ENCODE assay signal across 8 cellular contexts in the genomic region with DNA sequence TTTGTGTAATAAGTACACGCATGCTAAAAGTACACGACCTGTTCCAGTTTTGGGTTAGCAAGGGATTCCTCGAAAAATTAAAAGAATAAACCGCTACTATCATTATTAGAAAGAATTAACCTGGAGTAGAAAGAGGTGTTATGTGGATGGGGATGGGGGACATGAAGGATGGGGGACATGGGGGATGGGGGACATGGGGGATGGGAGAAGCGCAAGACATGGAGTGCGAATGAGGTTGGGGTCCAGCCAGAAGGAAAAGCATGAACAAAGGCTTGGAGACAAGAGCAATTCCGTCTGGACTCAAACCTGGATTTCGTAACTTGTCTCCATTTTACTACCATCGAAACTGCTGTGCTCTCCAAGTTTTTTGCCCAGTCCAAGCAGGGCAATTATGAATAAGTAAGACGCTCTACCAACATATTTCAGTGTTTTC. TPM values are rescaled to one million over a fixed set of nuclear protein-coding genes. Genes with fewer than 3 reads are reported as not detected.
DNase-seq lines count a peak whose midpoint lies in the region; ATAC-seq, FAIRE-seq and TF ChIP-seq lines count a peak whose summit lies in the region.
"Had no signal": no experiment of that assay in that cellular context is flagged by ENCODE, and none has a peak within 500 bp of the region (broad histone marks: within the 10 kb centered on the region; RNA-seq: fewer than 3 reads in every experiment).

No MANE protein-coding gene starts in this region.

- TF ChIP-seq CTCF in H1 (IDR thresholded peaks at IDR 0.05; ENCODE audit: control extremely low read depth in 1 of 3, insufficient read depth in 1 of 3, low read depth in 1 of 3, low read length in 3 of 3), result no peak

- no peak overlapping the region for H2BK12ac ChIP-seq in H1 (ENCODE audit: low read depth, low read length)

- peak overlapping the region; percentile 77 to 89 for H3K4me2 ChIP-seq in H1 (ENCODE audit: insufficient read depth in 1 of 2, low read depth in 2 of 2, low read length in 2 of 2)

- peaks cover 35 to 41% of the 10 kb centered on the region in 2 donors for H3K4me1 Mint-ChIP-seq in natural killer cell treated with Interleukin-12 subunit alpha and Interleukin-12 subunit beta and Interleukin-15 and Interleukin-18, amount 100 ng/mL, for 72 hours (ENCODE audit: low read depth in 2 of 2)

- no peak overlapping the region for H4K91ac ChIP-seq in H1 (replicated peaks; ENCODE audit: insufficient read length, low read length)

- H4K20me1 ChIP-seq in H1 (replicated peaks in 1 of 2; ENCODE audit: control insufficient read depth in 1 of 2, insufficient read depth in 2 of 2, low read length in 2 of 2), result peaks cover 0 to 3% of the 10 kb centered on the region in 2 experiments

- peaks cover 0 to 2% of the 10 kb centered on the region in 2 donors for H3K27me3 Mint-ChIP-seq in natural killer cell treated with Interleukin-12 subunit alpha and Interleukin-12 subunit beta and Interleukin-15 and Interleukin-18, amount 100 ng/mL, for 72 hours

- H3K79me1 ChIP-seq in H1 (ENCODE audit: low read depth, low read length), result no peaks in the 10 kb centered on the region

- H3K4me3 ChIP-seq in NT2/D1 (ENCODE audit: insufficient read length, low read depth) (peak overlapping the region; percentile 67), H1 (ENCODE audit: extremely low read depth in 1 of 4, insufficient read depth in 2 of 4, low read depth in 3 of 4, low read length in 4 of 4) (peak overlapping the region; percentile 67 to 96 (median 96))

- DNase-seq in NT2/D1 (ENCODE audit: low read depth, low spot score) (no peak), H1 (ENCODE audit: low read depth in 1 of 2, low spot score in 2 of 2) (no peak), NCI-H226 (no peak), ureter (ENCODE audit: low spot score) (no peak)
- DNase-seq in natural killer cell treated with Interleukin-12 subunit alpha and Interleukin-12 subunit beta and Interleukin-15 and Interleukin-18, amount 100 ng/mL, for 72 hours (ENCODE audit: low spot score), result no peak

- H3K27ac ChIP-seq in H1 (ENCODE audit: low read depth, low read length), result peak overlapping the region; percentile 86

- peak overlapping the region; percentile 99 for H3K4me3 Mint-ChIP-seq in natural killer cell treated with Interleukin-12 subunit alpha and Interleukin-12 subunit beta and Interleukin-15 and Interleukin-18, amount 100 ng/mL, for 72 hours

- no peaks in the 10 kb centered on the region for H3K9me3 Mint-ChIP-seq in natural killer cell treated with Interleukin-12 subunit alpha and Interleukin-12 subunit beta and Interleukin-15 and Interleukin-18, amount 100 ng/mL, for 72 hours

- no peak overlapping the region for H2BK120ac ChIP-seq in H1 (replicated peaks; ENCODE audit: low read depth, low read length)

- H3K4me1 ChIP-seq in NT2/D1 (ENCODE audit: insufficient read depth, insufficient read length), result peaks cover 2% of the 10 kb centered on the region
- peaks cover 0 to 5% (median 2%) of the 10 kb centered on the region in 4 experiments; a peak in 3 of 7 replicates for H3K4me1 ChIP-seq in H1 (replicated peaks in 1 of 4; ENCODE audit: control insufficient read depth in 3 of 4, insufficient read depth in 4 of 4, low read length in 3 of 4)

- no peaks in the 10 kb centered on the region for H3K27me3 ChIP-seq in NT2/D1 (ENCODE audit: insufficient read depth, insufficient read length)
- H3K27me3 ChIP-seq in H1 (replicated peaks in 1 of 4; ENCODE audit: control insufficient read depth in 3 of 4, extremely low read depth in 1 of 4, insufficient read depth in 3 of 4, low read length in 3 of 4), result no peaks in the 10 kb centered on the region

- no peak for TF ChIP-seq RAD21 in H1 (IDR thresholded peaks at IDR 0.05 in 1 of 2, conservative IDR thresholded peaks at IDR 0.05 in 1 of 2; ENCODE audit: low read depth in 2 of 2, low read length in 2 of 2)

- peak overlapping the region; percentile 85 to 97 for H3K27ac Mint-ChIP-seq in natural killer cell treated with Interleukin-12 subunit alpha and Interleukin-12 subunit beta and Interleukin-15 and Interleukin-18, amount 100 ng/mL, for 72 hours

- WGBS in H1 (ENCODE audit: extremely low coverage in 1 of 2, insufficient coverage in 1 of 2, insufficient read length in 1 of 2, insufficient replicate concordance in 2 of 2, low coverage in 1 of 2, low lambda C conversion rate in 2 of 2, missing lambda C conversion rate in 1 of 2), 2 experiments, result 55% methylated on average over 10 of the region's 10 CpGs; no CpG with 5 or more reads in 1 of the 2 experiments

- no peak overlapping the region for H3K23ac ChIP-seq in H1 (ENCODE audit: insufficient read length)

- peaks cover 6% of the 10 kb centered on the region for H3K36me3 Mint-ChIP-seq in natural killer cell treated with Interleukin-12 subunit alpha and Interleukin-12 subunit beta and Interleukin-15 and Interleukin-18, amount 100 ng/mL, for 72 hours

- POLR2A ChIA-PET in H1 (lab: Charles Lee; ENCODE audit: partially characterized antibody), result interaction anchor here (0.6 to 2.9 kb wide), 12 partner anchors 9 to 673 kb away, joined by 3 to 18 read pairs (median 5); a partner anchor contains a TSS

- CTCF ChIA-PET in H1 (lab: Charles Lee; ENCODE audit: partially characterized antibody), result interaction anchor here (0.6 kb wide), 1 partner anchor 252 kb away, joined by 3 read pairs; no protein-coding TSS in a partner anchor

- no peak for TF ChIP-seq POLR2A in H1 (IDR thresholded peaks at IDR 0.05; ENCODE audit: control extremely low read depth in 1 of 2, low read depth in 2 of 2, low read length in 2 of 2)

- H2BK15ac ChIP-seq in H1 (ENCODE audit: low read length), result no peak overlapping the region

- no peak overlapping the region for H3K4ac ChIP-seq in H1 (replicated peaks; ENCODE audit: insufficient read length, low read depth, low read length)

- no peak overlapping the region for H2BK5ac ChIP-seq in H1 (ENCODE audit: low read depth, low read length)

- no peak overlapping the region for H2BK20ac ChIP-seq in H1 (ENCODE audit: low read length)

- peak; percentile 6 for ATAC-seq in GM21723 (IDR thresholded peaks at IDR 0.05; ENCODE audit: unreplicated experiment)
- no peak for ATAC-seq in natural killer cell treated with Interleukin-12 subunit alpha and Interleukin-12 subunit beta and Interleukin-15 and Interleukin-18, amount 100 ng/mL, for 72 hours
- ATAC-seq in HG02642 (IDR thresholded peaks at IDR 0.05; ENCODE audit: poor library complexity, unreplicated experiment), result no peak

- no peak for FAIRE-seq in H1 (lab: Jason Lieb, UNC)

- H3K9me3 ChIP-seq in NT2/D1 (ENCODE audit: insufficient read depth, low read length) (peaks cover 20% of the 10 kb centered on the region), H1 (ENCODE audit: insufficient read depth in 2 of 2, low read depth in 1 of 2, low read length in 1 of 2) (peaks cover 0 to 14% of the 10 kb centered on the region in 2 experiments; a peak in 2 of 4 replicates)

- H4K8ac ChIP-seq in H1 (ENCODE audit: extremely low read depth, insufficient read depth, low read length), result no peak overlapping the region

- peaks cover 5% of the 10 kb centered on the region; the same call in 1 of the 2 replicates for H3K23me2 ChIP-seq in H1 (ENCODE audit: low read depth, low read length)

- H4K5ac ChIP-seq in H1 (ENCODE audit: insufficient read length, low read depth, low read length), result peak overlapping the region; percentile 74

- peak overlapping the region; percentile 96 for H2AFZ ChIP-seq in H1 (ENCODE audit: low read length)

- H3K36me3 ChIP-seq in NT2/D1 (ENCODE audit: insufficient read depth, insufficient read length, low read length) (no peaks in the 10 kb centered on the region), H1 (ENCODE audit: control insufficient read depth in 2 of 4, insufficient read depth in 4 of 4, low read length in 3 of 4) (peaks cover 0 to 3% (median 0%) of the 10 kb centered on the region in 4 experiments; a peak in 2 of 8 replicates)

- TF ChIP-seq EP300 in H1 (IDR thresholded peaks at IDR 0.05; ENCODE audit: borderline replicate concordance in 1 of 2, low read depth in 2 of 2, low read length in 2 of 2), result no peak

- H3K18ac ChIP-seq in H1 (ENCODE audit: extremely low read depth, low read length), result no peak overlapping the region

- no peak overlapping the region for H2AK5ac ChIP-seq in H1 (ENCODE audit: low read depth, low read length)

- H3K9ac ChIP-seq in NT2/D1 (ENCODE audit: insufficient read length, low read depth) (peak overlapping the region; percentile 91), H1 (replicated peaks in 1 of 4; ENCODE audit: extremely low read depth in 1 of 4, low read depth in 3 of 4, low read length in 3 of 4) (peak overlapping the region; percentile 46 to 90 (median 82))

- no peak overlapping the region for H3K14ac ChIP-seq in H1 (ENCODE audit: insufficient read length)

- no peak overlapping the region for H3K56ac ChIP-seq in H1 (replicated peaks; ENCODE audit: insufficient read length, low read depth, low read length)

- H3K79me2 ChIP-seq in H1 (ENCODE audit: control insufficient read depth in 1 of 2, insufficient read depth in 2 of 2, low read length in 2 of 2), result peaks cover 38 to 47% of the 10 kb centered on the region in 2 experiments

RNA-seq across cellular contexts. Expression of a gene that starts 0.6 kb away (rescaled TPM):
- total RNA-seq in H1 (2021; fragmentation: NEBNext Ultra II Directional; extraction: Animal tissue kit (Norgen Biotek cat#: 25700)), result 273 and 275 TPM in 2 replicates
- polyA plus RNA-seq in H1 (2011; rRNA removed), result 175 and 216 TPM in 2 replicates
- polyA plus RNA-seq in H1 (2011; cell fraction: cytosol; rRNA removed), result 273 TPM
- polyA plus RNA-seq in H1 (2011; cell fraction: nucleus; rRNA removed), result 202 TPM
- 186 to 254 TPM (median 240 TPM) in 4 replicates for polyA plus RNA-seq in H1 (2012, experiment 1 of 2)
- 69.3 TPM for polyA plus RNA-seq in H1 (2012, experiment 2 of 2)
- 148 TPM for polyA plus RNA-seq in H1 (2013, experiment 1 of 2)
- 146 TPM for polyA plus RNA-seq in H1 (2013, experiment 2 of 2)
- polyA minus RNA-seq in H1 (2011; rRNA and poly(A)+ RNA removed), result 323 and 356 TPM in 2 replicates
- polyA minus RNA-seq in H1 (2011; cell fraction: cytosol; rRNA and poly(A)+ RNA removed), result 111 TPM
- polyA minus RNA-seq in H1 (2011; cell fraction: nucleus; rRNA and poly(A)+ RNA removed), result 111 TPM
- 10 to 100 TPM; 48.9 to 69.1 TPM for total RNA-seq in natural killer cell treated with Interleukin-12 subunit alpha and Interleukin-12 subunit beta and Interleukin-15 and Interleukin-18, amount 100 ng/mL, for 72 hours
- 75.6 TPM for total RNA-seq in ureter

RNA-seq across cellular contexts. Expression of a gene that starts 3.0 kb away (rescaled TPM):
- total RNA-seq in H1 (2021; fragmentation: NEBNext Ultra II Directional; extraction: Animal tissue kit (Norgen Biotek cat#: 25700)), result not detected in 2 replicates
- polyA plus RNA-seq in H1 (2011; rRNA removed), result not detected in 2 replicates
- polyA plus RNA-seq in H1 (2011; cell fraction: cytosol; rRNA removed), result not detected
- not detected for polyA plus RNA-seq in H1 (2011; cell fraction: nucleus; rRNA removed)
- polyA plus RNA-seq in H1 (2012, experiment 1 of 2), result not detected in 4 replicates
- not detected for polyA plus RNA-seq in H1 (2012, experiment 2 of 2)
- polyA plus RNA-seq in H1 (2013, experiment 1 of 2), result 0.28 TPM
- polyA plus RNA-seq in H1 (2013, experiment 2 of 2), result 0.17 TPM
- 0.49 TPM in 1 of 2 replicates, not detected in the other for polyA minus RNA-seq in H1 (2011; rRNA and poly(A)+ RNA removed)
- polyA minus RNA-seq in H1 (2011; cell fraction: cytosol; rRNA and poly(A)+ RNA removed), result not detected
- not detected for polyA minus RNA-seq in H1 (2011; cell fraction: nucleus; rRNA and poly(A)+ RNA removed)
- total RNA-seq in natural killer cell treated with Interleukin-12 subunit alpha and Interleukin-12 subunit beta and Interleukin-15 and Interleukin-18, amount 100 ng/mL, for 72 hours, result not detected
- not detected for total RNA-seq in ureter
- total RNA-seq: activated CD8-positive, alpha-beta memory T cell treated with anti-CD3 and anti-CD28 coated beads for 36 hours had no signal

RNA-seq across cellular contexts. Expression of a gene that starts 46.0 kb away (rescaled TPM):
- total RNA-seq in H1 (2021; fragmentation: NEBNext Ultra II Directional; extraction: Animal tissue kit (Norgen Biotek cat#: 25700)), result not detected in 2 replicates
- not detected in 2 replicates for polyA plus RNA-seq in H1 (2011; rRNA removed)
- not detected for polyA plus RNA-seq in H1 (2011; cell fraction: cytosol; rRNA removed)
- polyA plus RNA-seq in H1 (2011; cell fraction: nucleus; rRNA removed), result not detected
- not detected in 4 replicates for polyA plus RNA-seq in H1 (2012, experiment 1 of 2)
- polyA plus RNA-seq in H1 (2012, experiment 2 of 2), result not detected
- polyA plus RNA-seq in H1 (2013, experiment 1 of 2), result not detected
- polyA plus RNA-seq in H1 (2013, experiment 2 of 2), result not detected
- not detected in 2 replicates for polyA minus RNA-seq in H1 (2011; rRNA and poly(A)+ RNA removed)
- polyA minus RNA-seq in H1 (2011; cell fraction: cytosol; rRNA and poly(A)+ RNA removed), result not detected
- polyA minus RNA-seq in H1 (2011; cell fraction: nucleus; rRNA and poly(A)+ RNA removed), result not detected
- total RNA-seq in natural killer cell treated with Interleukin-12 subunit alpha and Interleukin-12 subunit beta and Interleukin-15 and Interleukin-18, amount 100 ng/mL, for 72 hours, result not detected
- total RNA-seq in ureter, result not detected
- total RNA-seq: activated CD8-positive, alpha-beta memory T cell treated with anti-CD3 and anti-CD28 coated beads for 36 hours had no signal
